ENCODE assay signal across 13 cellular contexts in genomic region chr15:40590635-40591105, GRCh38. TPM values are rescaled to one million over a fixed set of nuclear protein-coding genes. Genes with fewer than 3 reads are reported as not detected.
DNase-seq lines count a peak whose midpoint lies in the region; ATAC-seq and TF ChIP-seq lines count a peak whose summit lies in the region.
"Had no signal": no experiment of that assay in that cellular context is flagged by ENCODE, and none has a peak within 500 bp of the region (broad histone marks: within the 10 kb centered on the region; RNA-seq: fewer than 3 reads in every experiment).

No MANE protein-coding gene starts in this region.

- H3K36me3 ChIP-seq in CD4-positive, CD25-positive, alpha-beta regulatory T cell (ENCODE audit: control insufficient read depth, insufficient read depth, low read length): no peaks in the 10 kb centered on the region
- H3K36me3 ChIP-seq in mesenchymal stem cell (ENCODE audit: control insufficient read depth in 1 of 2, insufficient read depth in 2 of 2, low read depth in 1 of 2, low read length in 2 of 2) (no peaks in the 10 kb centered on the region), PC-3 (ENCODE audit: low read depth, low read length) (no peaks in the 10 kb centered on the region)

- TF ChIP-seq CTCF in HFFc6 (IDR thresholded peaks at IDR 0.05): no peak
- no peak for TF ChIP-seq CTCF in PC-3 (conservative IDR thresholded peaks at IDR 0.05; ENCODE audit: low read depth, low read length)

- no peak overlapping the region for H3K14ac ChIP-seq in mesenchymal stem cell (ENCODE audit: low read length in 2 of 2)

- H3K9ac ChIP-seq in mesenchymal stem cell (ENCODE audit: low read length) (peak overlapping the region; percentile 78), PC-3 (ENCODE audit: low read length) (no peak overlapping the region)

- no peak overlapping the region for H2BK120ac ChIP-seq in mesenchymal stem cell (ENCODE audit: low read depth, low read length)

- no peaks in the 10 kb centered on the region for H3K9me2 ChIP-seq in PC-3 (replicated peaks; ENCODE audit: low read length)

- H3K4me3 Mint-ChIP-seq in CD4-positive, CD25-positive, alpha-beta regulatory T cell: peak overlapping the region; percentile 61 to 93 (median 88)
- peak overlapping the region; percentile 63 for H3K4me3 Mint-ChIP-seq in HFFc6
- H3K4me3 Mint-ChIP-seq in activated naive CD8-positive, alpha-beta T cell treated with anti-CD3 and anti-CD28 coated beads for 36 hours: peak overlapping the region; percentile 78

- intact Hi-C loops in PC-3 (cut with micrococcal nuclease): loop anchor here (1.0 to 10.0 kb wide), 3 partner anchors 89 to 304 kb away; partner anchors contain the start of gene VPS18

- no peaks in the 10 kb centered on the region for H3F3A ChIP-seq in PC-3 (ENCODE audit: low read length, unreplicated experiment)

- no peak overlapping the region for H3K23ac ChIP-seq in mesenchymal stem cell (ENCODE audit: low read length in 2 of 2)

- H3K27me3 Mint-ChIP-seq in CD4-positive, CD25-positive, alpha-beta regulatory T cell: peaks cover 17% of the 10 kb centered on the region
- peaks cover 4% of the 10 kb centered on the region for H3K27me3 Mint-ChIP-seq in HFFc6 (ENCODE audit: insufficient read depth)
- peaks cover 15% of the 10 kb centered on the region for H3K27me3 Mint-ChIP-seq in activated naive CD8-positive, alpha-beta T cell treated with anti-CD3 and anti-CD28 coated beads for 36 hours

- POLR2A ChIA-PET in PC-3 (lab: Charles Lee; ENCODE audit: unreplicated experiment): no interaction called here

- H2BK5ac ChIP-seq in mesenchymal stem cell (ENCODE audit: low read depth, low read length, poor library complexity, severe bottlenecking): no peak overlapping the region

- H2AFZ ChIP-seq in mesenchymal stem cell (ENCODE audit: low read depth, low read length) (peak overlapping the region; percentile 36), PC-3 (ENCODE audit: low read length) (no peak overlapping the region)

- H3K36me3 Mint-ChIP-seq in CD4-positive, CD25-positive, alpha-beta regulatory T cell: no peaks in the 10 kb centered on the region
- H3K36me3 Mint-ChIP-seq in HFFc6 (ENCODE audit: low read depth): no peaks in the 10 kb centered on the region
- peaks cover 1% of the 10 kb centered on the region for H3K36me3 Mint-ChIP-seq in activated naive CD8-positive, alpha-beta T cell treated with anti-CD3 and anti-CD28 coated beads for 36 hours

- no peaks in the 10 kb centered on the region for H3K79me1 ChIP-seq in mesenchymal stem cell (replicated peaks; ENCODE audit: low read length, poor library complexity, severe bottlenecking)

- peak overlapping the region; percentile 82 for H3K4me3 ChIP-seq in CD4-positive, CD25-positive, alpha-beta regulatory T cell (ENCODE audit: low read depth, low read length)
- peak overlapping the region in 1 of 2 experiments; percentile 76 for H3K4me3 ChIP-seq in mesenchymal stem cell (ENCODE audit: insufficient read depth in 1 of 2, low read depth in 1 of 2, low read length in 2 of 2)
- H3K4me3 ChIP-seq in PC-3 (ENCODE audit: low read length): no peak overlapping the region

- H3K18ac ChIP-seq in mesenchymal stem cell (ENCODE audit: low read depth in 1 of 2, low read length in 2 of 2): no peak overlapping the region

- no peaks in the 10 kb centered on the region for H3K9me3 Mint-ChIP-seq in CD4-positive, CD25-positive, alpha-beta regulatory T cell
- H3K9me3 Mint-ChIP-seq in HFFc6: no peaks in the 10 kb centered on the region
- H3K9me3 Mint-ChIP-seq in activated naive CD8-positive, alpha-beta T cell treated with anti-CD3 and anti-CD28 coated beads for 36 hours: no peaks in the 10 kb centered on the region

- BruUV-seq in PC-3 (replicated peaks; lab: Mats Ljungman, UMichigan): no TSS peak

- H3K4me1 Mint-ChIP-seq in CD4-positive, CD25-positive, alpha-beta regulatory T cell: peaks cover 15 to 39% (median 19%) of the 10 kb centered on the region in 4 donors
- peaks cover 31% of the 10 kb centered on the region for H3K4me1 Mint-ChIP-seq in HFFc6 (ENCODE audit: low read depth)
- peaks cover 24% of the 10 kb centered on the region for H3K4me1 Mint-ChIP-seq in activated naive CD8-positive, alpha-beta T cell treated with anti-CD3 and anti-CD28 coated beads for 36 hours

- H3K27ac ChIP-seq in CD4-positive, CD25-positive, alpha-beta regulatory T cell (ENCODE audit: insufficient read depth, low read length, poor library complexity, severe bottlenecking): no peak overlapping the region
- H3K27ac ChIP-seq in mesenchymal stem cell (ENCODE audit: low read length, poor library complexity, severe bottlenecking) (no peak overlapping the region), PC-3 (ENCODE audit: low read length) (no peak overlapping the region)

- H3K27me3 ChIP-seq in CD4-positive, CD25-positive, alpha-beta regulatory T cell (ENCODE audit: control insufficient read depth, insufficient read depth, low read length): peaks cover 2% of the 10 kb centered on the region
- H3K27me3 ChIP-seq in mesenchymal stem cell (ENCODE audit: control insufficient read depth in 1 of 2, insufficient read depth in 1 of 2, low read length in 2 of 2) (no peaks in the 10 kb centered on the region), PC-3 (ENCODE audit: low read length) (no peaks in the 10 kb centered on the region)

- H4K8ac ChIP-seq in mesenchymal stem cell (ENCODE audit: low read length): peak overlapping the region; percentile 75

- CTCF ChIA-PET in PC-3 (lab: Charles Lee): interaction anchor here (0.7 kb wide), 1 partner anchor 52 kb away, joined by 19 read pairs; no protein-coding TSS in a partner anchor

- 51% methylated on average over 9 of the region's 13 CpGs for WGBS in mesenchymal stem cell

- peak overlapping the region in 1 of 2 experiments; percentile 83 for H2BK12ac ChIP-seq in mesenchymal stem cell (ENCODE audit: low read length in 2 of 2)

- no peaks in the 10 kb centered on the region for H4K20me1 ChIP-seq in PC-3 (ENCODE audit: low read length)

- peak overlapping the region in 2 of 3 donors; percentile 16 to 84 for H3K27ac Mint-ChIP-seq in CD4-positive, CD25-positive, alpha-beta regulatory T cell
- no peak overlapping the region for H3K27ac Mint-ChIP-seq in HFFc6
- H3K27ac Mint-ChIP-seq in activated naive CD8-positive, alpha-beta T cell treated with anti-CD3 and anti-CD28 coated beads for 36 hours: no peak overlapping the region

- peaks cover 25% of the 10 kb centered on the region for H3K4me1 ChIP-seq in CD4-positive, CD25-positive, alpha-beta regulatory T cell (ENCODE audit: control insufficient read depth, insufficient read depth, low read length, poor library complexity, severe bottlenecking)
- peaks cover 2% of the 10 kb centered on the region for H3K4me1 ChIP-seq in mesenchymal stem cell (ENCODE audit: control insufficient read depth, insufficient read depth, low read depth, low read length)
- peaks cover 8% of the 10 kb centered on the region; the same call in 1 of the 2 replicates for H3K4me1 ChIP-seq in PC-3 (ENCODE audit: insufficient read depth, low read length)

- no peak for DNase-seq in CD4-positive, CD25-positive, alpha-beta regulatory T cell
- no peak for DNase-seq in HFFc6
- no peak for DNase-seq in activated naive CD8-positive, alpha-beta T cell treated with anti-CD3 and anti-CD28 coated beads for 36 hours
- peak; percentile 31 for DNase-seq in mesenchymal stem cell
- DNase-seq in PC-3: no peak
- DNase-seq in HK-2 (ENCODE audit: unreplicated experiment): no peak
- no peak for DNase-seq in stimulated activated CD4-positive, alpha-beta T cell treated with anti-CD3 and anti-CD28 coated beads, Interleukin-2, amount 100 ng/mL, for 48 hours
- DNase-seq in NCI-H774 (lab: John Stamatoyannopoulos, UW): no peak
- DNase-seq: activated CD8-positive, alpha-beta memory T cell treated with anti-CD3 and anti-CD28 coated beads for 24 hours; DMS153; hippocampal formation; NCI-H1436; stimulated activated CD4-positive, alpha-beta T cell treated with anti-CD3 and anti-CD28 coated beads, Interleukin-4, amount 100 ng/mL, for 4 hours had no signal

- no peak overlapping the region for H2AK5ac ChIP-seq in mesenchymal stem cell (ENCODE audit: low read length, severe bottlenecking)

- no peak overlapping the region for H3K4ac ChIP-seq in mesenchymal stem cell (ENCODE audit: low read depth in 1 of 2, low read length in 2 of 2)

- H3K4me2 ChIP-seq in mesenchymal stem cell (ENCODE audit: low read length, poor library complexity, severe bottlenecking): no peak overlapping the region
- H3K4me2 ChIP-seq in PC-3 (ENCODE audit: low read length): no peak overlapping the region

- H4K91ac ChIP-seq in mesenchymal stem cell (ENCODE audit: low read length): no peak overlapping the region

- no peak for ATAC-seq in CD4-positive, CD25-positive, alpha-beta regulatory T cell (ENCODE audit: low read depth in 2 of 2)
- ATAC-seq in PC-3: no peak

- no peaks in the 10 kb centered on the region for H3K9me3 ChIP-seq in CD4-positive, CD25-positive, alpha-beta regulatory T cell (ENCODE audit: control insufficient read depth in 2 of 2, low read length in 2 of 2)
- H3K9me3 ChIP-seq in mesenchymal stem cell (ENCODE audit: control insufficient read depth, low read length) (no peaks in the 10 kb centered on the region), PC-3 (ENCODE audit: low read length) (no peaks in the 10 kb centered on the region)

- H2BK15ac ChIP-seq in mesenchymal stem cell (ENCODE audit: low read depth, poor library complexity, severe bottlenecking): no peak overlapping the region

- H3K79me2 ChIP-seq in PC-3 (ENCODE audit: low read length): peaks cover 16% of the 10 kb centered on the region

RNA-seq across cellular contexts. Expression of gene KNL1, which starts 3.4 kb away (rescaled TPM):
- total RNA-seq in CD4-positive, CD25-positive, alpha-beta regulatory T cell: 9.7 TPM
- 1 to 10 TPM in 2 of 4 donors, under 1 TPM in 2; 0.46 to 1.6 (median 1.2) TPM for polyA plus RNA-seq in CD4-positive, CD25-positive, alpha-beta regulatory T cell
- total RNA-seq in HFFc6 (2021; fragmentation: NEBNext Ultra II Directional; extraction: Animal tissue kit (Norgen Biotek cat#: 25700)): 10 to 100 TPM in 5 of 6 experiments, 1 to 10 TPM in 1; 8.9 to 26.8 (median 20.0) TPM
- 10 to 100 TPM; 23.8 to 24.5 TPM for total RNA-seq in activated naive CD8-positive, alpha-beta T cell treated with anti-CD3 and anti-CD28 coated beads for 36 hours
- 2.0 TPM for polyA plus RNA-seq in mesenchymal stem cell (2013, experiment 1 of 2)
- polyA plus RNA-seq in mesenchymal stem cell (2013, experiment 2 of 2): 1.6 TPM
- total RNA-seq in PC-3 (2014; rRNA removed): 33.5 and 33.8 TPM in 2 replicates

RNA-seq across cellular contexts. Expression of gene RPUSD2, which starts 21.6 kb away (rescaled TPM):
- total RNA-seq in CD4-positive, CD25-positive, alpha-beta regulatory T cell: 13.5 TPM
- polyA plus RNA-seq in CD4-positive, CD25-positive, alpha-beta regulatory T cell: 10 to 100 TPM; 21.2 to 27.7 (median 25.6) TPM
- 10 to 100 TPM; 10.3 to 13.7 (median 11.9) TPM for total RNA-seq in HFFc6 (2021; fragmentation: NEBNext Ultra II Directional; extraction: Animal tissue kit (Norgen Biotek cat#: 25700))
- 10 to 100 TPM; 22.9 to 26.1 TPM for total RNA-seq in activated naive CD8-positive, alpha-beta T cell treated with anti-CD3 and anti-CD28 coated beads for 36 hours
- polyA plus RNA-seq in mesenchymal stem cell (2013, experiment 1 of 2): 4.9 TPM
- polyA plus RNA-seq in mesenchymal stem cell (2013, experiment 2 of 2): 5.6 TPM
- 22.2 and 24.4 TPM in 2 replicates for total RNA-seq in PC-3 (2014; rRNA removed)

RNA-seq across cellular contexts. Expression of gene CCDC32, which starts 25.8 kb away (rescaled TPM):
- total RNA-seq in CD4-positive, CD25-positive, alpha-beta regulatory T cell: 30.6 TPM
- polyA plus RNA-seq in CD4-positive, CD25-positive, alpha-beta regulatory T cell: 10 to 100 TPM; 49.7 to 57.2 (median 53.9) TPM
- 10 to 100 TPM; 17.6 to 21.4 (median 20.5) TPM for total RNA-seq in HFFc6 (2021; fragmentation: NEBNext Ultra II Directional; extraction: Animal tissue kit (Norgen Biotek cat#: 25700))
- total RNA-seq in activated naive CD8-positive, alpha-beta T cell treated with anti-CD3 and anti-CD28 coated beads for 36 hours: 10 to 100 TPM; 21.3 to 27.3 TPM
- 26.2 TPM for polyA plus RNA-seq in mesenchymal stem cell (2013, experiment 1 of 2)
- 27.6 TPM for polyA plus RNA-seq in mesenchymal stem cell (2013, experiment 2 of 2)
- 16.1 and 19.9 TPM in 2 replicates for total RNA-seq in PC-3 (2014; rRNA removed)

Comparison
In these comparisons a context has a peak if more than half of its experiments do, and no peak if none do; other contexts are left out.
1. H3K27ac Mint-ChIP-seq: peak in CD4-positive, CD25-positive, alpha-beta regulatory T cell (2 of 3); none in HFFc6 (single experiment) and activated naive CD8-positive, alpha-beta T cell treated with anti-CD3 and anti-CD28 coated beads for 36 hours (single experiment).
2. Peak in every context shown above with its lines, with median percentiles within 50 percentile points of each other: H3K4me3 Mint-ChIP-seq.